ENCODE assay signal across 8 cellular contexts in genomic region chr11:818396-819128, GRCh38. TPM values are rescaled to one million over a fixed set of nuclear protein-coding genes. Genes with fewer than 3 reads are reported as not detected.
DNase-seq lines count a peak whose midpoint lies in the region; ATAC-seq and TF ChIP-seq lines count a peak whose summit lies in the region.

PNPLA2 (plus strand) TSS chr11:818914; CDS start chr11:819719, 805 bp downstream.

- peaks cover 14 to 26% of the 10 kb centered on the region in 2 experiments; a peak in 3 of 4 replicates for H3K4me1 ChIP-seq in SK-N-SH (ENCODE audit: control insufficient read depth in 1 of 2, insufficient read depth in 2 of 2, low read depth in 1 of 2, low read length in 1 of 2)

- TF ChIP-seq EP300 in SK-N-SH (IDR thresholded peaks at IDR 0.05; ENCODE audit: borderline replicate concordance in 1 of 2, low read depth in 1 of 2, low read length in 1 of 2) = no peak

- intact Hi-C loops in activated B cell treated with CpG ODN at 0.5 μM for 24 hours (cut with micrococcal nuclease) = loop anchor here (1.0 kb wide), 2 partner anchors 9 to 20 kb away; partner anchors contain the start of genes RPLP2 and SLC25A22
- intact Hi-C loops in Right ventricle myocardium inferior (cut with DNase I) = no loop called here

- TF ChIP-seq CTCF in SK-N-SH (IDR thresholded peaks at IDR 0.05) (no peak), activated B cell treated with CpG ODN at 0.5 μM for 24 hours (IDR thresholded peaks at IDR 0.05) (no peak), progenitor cell of endocrine pancreas (IDR thresholded peaks at IDR 0.05; ENCODE audit: unreplicated experiment) (no peak)

- H3K4me3 ChIP-seq in SK-N-SH (ENCODE audit: low read depth in 2 of 2, low read length in 1 of 2) = peak within 1 kb of the TSS; percentile 71 to 79

- H3K4me3 Mint-ChIP-seq in activated B cell treated with CpG ODN at 0.5 μM for 24 hours = peak within 1 kb of the TSS; percentile 85
- peak within 1 kb of the TSS; percentile 77 for H3K4me3 Mint-ChIP-seq in progenitor cell of endocrine pancreas (ENCODE audit: low read depth)

- H4K20me1 ChIP-seq in SK-N-SH (ENCODE audit: insufficient read depth) = peaks cover 28% of the 10 kb centered on the region

- peaks cover 14% of the 10 kb centered on the region for H3K4me1 Mint-ChIP-seq in activated B cell treated with CpG ODN at 0.5 μM for 24 hours
- H3K4me1 Mint-ChIP-seq in progenitor cell of endocrine pancreas (ENCODE audit: low read depth) = peaks cover 2% of the 10 kb centered on the region

- ATAC-seq in SK-N-SH treated with all-trans-retinoic acid at 6 μM for 48 hours (no peak), activated B cell treated with CpG ODN at 0.5 μM for 24 hours (ENCODE audit: low read depth) (no peak), Right ventricle myocardium inferior (no peak), GM21619 (IDR thresholded peaks at IDR 0.05; ENCODE audit: unreplicated experiment) (no peak)

- CTCF ChIA-PET in SK-N-SH (lab: Yijun Ruan, JAX) (interaction anchor here (0.8 to 1.7 kb wide), 10 partner anchors 9 to 123 kb away, joined by 3 to 9 read pairs (median 4); partner anchors contain the start of genes CD151, CRACR2B, DEAF1 and RPLP2), activated B cell treated with CpG ODN at 0.5 μM for 24 hours (lab: Charles Lee) (no interaction called here)

- H3K27ac Mint-ChIP-seq in activated B cell treated with CpG ODN at 0.5 μM for 24 hours (peak within 1 kb of the TSS; percentile 41), progenitor cell of endocrine pancreas (peak within 1 kb of the TSS; percentile 56)

- peak within 1 kb of the TSS; percentile 83 for H3K9ac ChIP-seq in SK-N-SH

- H3K9me2 ChIP-seq in SK-N-SH = no peaks in the 10 kb centered on the region

- H2AFZ ChIP-seq in SK-N-SH (ENCODE audit: low read depth) = peak within 1 kb of the TSS; percentile 82; the same call in 1 of the 2 replicates

- H3K9me3 ChIP-seq in SK-N-SH = no peaks in the 10 kb centered on the region

- no peaks in the 10 kb centered on the region for H3K27me3 Mint-ChIP-seq in activated B cell treated with CpG ODN at 0.5 μM for 24 hours
- no peaks in the 10 kb centered on the region for H3K27me3 Mint-ChIP-seq in progenitor cell of endocrine pancreas

- DNase-seq in SK-N-SH = no peak
- no peak for DNase-seq in activated B cell treated with CpG ODN at 0.5 μM for 24 hours
- peak; percentile 75 for DNase-seq in Right ventricle myocardium inferior (ENCODE audit: missing footprints)
- DNase-seq in progenitor cell of endocrine pancreas (ENCODE audit: low spot score, unreplicated experiment) = no peak
- no peak for DNase-seq in pons (ENCODE audit: low spot score)
- DNase-seq in NCI-H1417 (lab: John Stamatoyannopoulos, UW) = no peak

- no peaks in the 10 kb centered on the region for H3K27me3 ChIP-seq in SK-N-SH (ENCODE audit: insufficient read depth)

- TF ChIP-seq RAD21 in SK-N-SH (IDR thresholded peaks at IDR 0.05; ENCODE audit: low read length) = no peak

- peaks cover 12% of the 10 kb centered on the region for H3K36me3 Mint-ChIP-seq in activated B cell treated with CpG ODN at 0.5 μM for 24 hours (ENCODE audit: low read depth)
- H3K36me3 Mint-ChIP-seq in progenitor cell of endocrine pancreas (ENCODE audit: insufficient read depth) = peaks cover 4% of the 10 kb centered on the region

- peaks cover 26% of the 10 kb centered on the region for H3K79me2 ChIP-seq in SK-N-SH (ENCODE audit: insufficient read depth)

- POLR2A ChIA-PET in SK-N-SH (lab: Yijun Ruan, JAX) (interaction anchor here (0.7 to 2.7 kb wide), 15 partner anchors 9 to 123 kb away, joined by 3 to 34 read pairs (median 6); partner anchors contain the start of genes CD151, CEND1, CRACR2B and DEAF1), activated B cell treated with CpG ODN at 0.5 μM for 24 hours (lab: Charles Lee) (interaction anchor here (0.9 to 5.6 kb wide), 16 partner anchors 8 to 282 kb away, joined by 3 to 104 read pairs (median 7); partner anchors contain the start of genes CD151, CRACR2B, DEAF1 and LRRC56)

- peak within 1 kb of the TSS; percentile 98 for H3K4me2 ChIP-seq in SK-N-SH

- H3F3A ChIP-seq in SK-N-SH (replicated peaks; ENCODE audit: insufficient read depth) = peaks cover 20% of the 10 kb centered on the region

- 59% methylated on average over 18 of the region's 20 CpGs for WGBS in SK-N-SH (ENCODE audit: low lambda C conversion rate)

- H3K27ac ChIP-seq in SK-N-SH (ENCODE audit: low read depth in 2 of 2, low read length in 1 of 2) = peak within 1 kb of the TSS; percentile 73 to 75

- H3K9me3 Mint-ChIP-seq in activated B cell treated with CpG ODN at 0.5 μM for 24 hours (no peaks in the 10 kb centered on the region), progenitor cell of endocrine pancreas (ENCODE audit: low read depth) (no peaks in the 10 kb centered on the region)

- H3K36me3 ChIP-seq in SK-N-SH (replicated peaks in 1 of 2; ENCODE audit: control insufficient read depth in 1 of 2, insufficient read depth in 2 of 2, low read length in 1 of 2) = peaks cover 3 to 5% of the 10 kb centered on the region in 2 experiments

TF ChIP-seq in SK-N-SH, 30 proteins besides CTCF, POLR2A, EP300 and RAD21 (continues in another document):
- TF ChIP-seq GATA2 (CRISPR knock-in tag; IDR thresholded peaks at IDR 0.05) (no peak), SMC3 (IDR thresholded peaks at IDR 0.05; ENCODE audit: low read depth, low read length) (no peak), RCOR1 (IDR thresholded peaks at IDR 0.05; ENCODE audit: low read length) (no peak), USF1 (IDR thresholded peaks at IDR 0.05; ENCODE audit: borderline replicate concordance, low read depth) (no peak)

TF ChIP-seq in SK-N-SH treated with all-trans-retinoic acid at 6 μM for 48 hours, 23 proteins besides CTCF, POLR2A, EP300 and RAD21 (continues in another document):
- no peak for TF ChIP-seq PATZ1 (CRISPR knock-in tag; IDR thresholded peaks at IDR 0.05; ENCODE audit: borderline replicate concordance)
- no peak for TF ChIP-seq POU6F1 (CRISPR knock-in tag; IDR thresholded peaks at IDR 0.05; ENCODE audit: borderline replicate concordance, low read depth)
- no peak for TF ChIP-seq TOX (CRISPR knock-in tag; IDR thresholded peaks at IDR 0.05; ENCODE audit: borderline replicate concordance)
- TF ChIP-seq CREB5 (CRISPR knock-in tag; IDR thresholded peaks at IDR 0.05; ENCODE audit: low read depth) = no peak
- no peak for TF ChIP-seq BACH2 (CRISPR knock-in tag; IDR thresholded peaks at IDR 0.05; ENCODE audit: borderline replicate concordance)
- TF ChIP-seq OSR1 (CRISPR knock-in tag; IDR thresholded peaks at IDR 0.05) = no peak
- TF ChIP-seq RARB (CRISPR knock-in tag; IDR thresholded peaks at IDR 0.05) = no peak

RNA-seq across cellular contexts. Expression of gene PNPLA2, which starts in this region (rescaled TPM):
- 47.7 and 60.3 TPM in 2 replicates for polyA plus RNA-seq in SK-N-SH (2012; rRNA removed)
- 24.0 and 41.7 TPM in 2 replicates for polyA plus RNA-seq in SK-N-SH (2012; cell fraction: cytosol; rRNA removed)
- polyA plus RNA-seq in SK-N-SH (2012; cell fraction: nucleus; rRNA removed) = 222 and 344 TPM in 2 replicates
- total RNA-seq in activated B cell treated with CpG ODN at 0.5 μM for 24 hours (52.9 and 53.2 TPM in 2 replicates), Right ventricle myocardium inferior (321 TPM), progenitor cell of endocrine pancreas (47.3 and 51.1 TPM in 2 replicates)
